Comparison of ENCODE assay signal across 8 cellular contexts in the genomic region with DNA sequence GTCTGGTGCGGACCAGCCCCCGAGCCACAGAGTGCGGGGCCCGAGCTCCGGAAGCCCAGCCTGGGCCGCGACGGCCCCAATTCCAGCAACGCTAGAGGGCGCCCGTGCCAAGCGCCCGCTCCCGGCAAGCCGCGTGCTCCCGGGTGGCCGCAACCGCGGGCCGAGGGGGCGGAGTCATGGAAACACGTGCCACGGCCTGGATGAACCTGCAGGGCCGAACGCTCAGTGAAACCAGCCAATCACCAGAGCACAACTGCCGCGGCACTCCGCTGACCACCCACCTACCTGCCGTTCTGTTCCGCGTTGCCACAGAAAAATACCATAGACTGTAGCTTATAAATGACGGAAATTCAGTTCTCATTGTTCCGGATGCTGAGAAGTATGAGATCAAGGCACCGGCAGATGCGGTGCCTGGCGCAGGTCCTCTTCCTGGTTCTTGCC.
DNase-seq lines count a peak whose midpoint lies in the region; ATAC-seq, FAIRE-seq and TF ChIP-seq lines count a peak whose summit lies in the region.

No MANE protein-coding gene starts in this region.

- ATAC-seq in foreskin keratinocyte (peak; percentile 85), pancreas (peak; percentile 67 to 88 (median 76)), HG03342 (IDR thresholded peaks at IDR 0.05; ENCODE audit: unreplicated experiment) (no peak)

- H3K36me3 ChIP-seq in BJ (ENCODE audit: control insufficient read depth, insufficient read depth, low read length), result no peaks in the 10 kb centered on the region
- H3K36me3 ChIP-seq in pancreas, result no peaks in the 10 kb centered on the region

- H3K27ac ChIP-seq in foreskin keratinocyte, result no peak overlapping the region
- H3K27ac ChIP-seq in pancreas, result no peak overlapping the region

- POLR2A ChIA-PET in BJ (lab: Charles Lee), result no interaction called here

- no peak for DNase-seq in BJ (ENCODE audit: low read depth)
- peak; percentile 74 for DNase-seq in NCI-H69 (lab: John Stamatoyannopoulos, UW)
- DNase-seq in activated T-helper 9 cell treated with anti-CD3 and anti-CD28 coated beads, Interleukin-2, amount 50 U/mL, for 16 hours (ENCODE audit: low read depth), result peak; percentile 61
- DNase-seq in foreskin keratinocyte, result peak in 1 of 2 donors; percentile 57
- DNase-seq in pancreas, result peak in 5 of 6 donors; percentile 21 to 82 (median 49)
- peak; percentile 35 for DNase-seq in superior temporal gyrus (ENCODE audit: extremely low spot score)
- no peak for DNase-seq in NCI-H146 treated with DMSO at 0.1 percent for 48 hours (lab: John Stamatoyannopoulos, UW; ENCODE audit: unreplicated experiment)

- no peak for FAIRE-seq in pancreas (lab: Jason Lieb, UNC)

- H3K4me3 ChIP-seq in BJ (ENCODE audit: low read depth, low read length) (no peak overlapping the region), pancreas (peak overlapping the region in 1 of 4 donors; percentile 10)

- H3K27me3 ChIP-seq in BJ (ENCODE audit: control insufficient read depth, insufficient read depth, low read length), result no peaks in the 10 kb centered on the region
- H3K27me3 ChIP-seq in foreskin keratinocyte, result peaks cover 18% of the 10 kb centered on the region
- H3K27me3 ChIP-seq in pancreas, result peaks cover 0 to 15% (median 0%) of the 10 kb centered on the region in 4 donors

- H3K4me1 ChIP-seq in foreskin keratinocyte (no peaks in the 10 kb centered on the region), pancreas (no peaks in the 10 kb centered on the region)

- no peaks in the 10 kb centered on the region for H3K9me3 ChIP-seq in pancreas

- CTCF ChIA-PET in BJ (lab: Yijun Ruan, JAX), result interaction anchor here (0.7 to 2.4 kb wide), 6 partner anchors 9 to 72 kb away, joined by 3 to 11 read pairs (median 4); no protein-coding TSS in a partner anchor

- TF ChIP-seq CTCF in BJ (IDR thresholded peaks at IDR 0.05; ENCODE audit: insufficient read depth, low read depth, low read length) (peak; percentile 48), foreskin keratinocyte (conservative IDR thresholded peaks at IDR 0.05) (peak; percentile 93), pancreas (IDR thresholded peaks at IDR 0.05) (peak in 3 of 4 donors; percentile 21 to 50 (median 40))

- 15 to 17% methylated on average over 37 of the region's 37 CpGs for WGBS in pancreas, 2 donors

- intact Hi-C loops in pancreas (cut with DNase I), result no loop called here

Comparison
In these comparisons a context has a peak if more than half of its experiments do, and no peak if none do; other contexts are left out.
1. DNase-seq: peak in NCI-H69 (single experiment), activated T-helper 9 cell treated with anti-CD3 and anti-CD28 coated beads, Interleukin-2, amount 50 U/mL, for 16 hours (single experiment), pancreas (5 of 6) and superior temporal gyrus (single experiment); none in BJ (single experiment) and NCI-H146 treated with DMSO at 0.1 percent for 48 hours (single experiment).
2. CTCF ChIP-seq: peak in every context shown above with its lines; median percentile 93 in foreskin keratinocyte; 48 in BJ; 40 in pancreas.